In genomic region chr1:2132222-2133038, GRCh38 we compare ENCODE assay signal across 8 cellular contexts.
DNase-seq lines count a peak whose midpoint lies in the region; ATAC-seq, FAIRE-seq and TF ChIP-seq lines count a peak whose summit lies in the region.

No MANE protein-coding gene starts in this region.

- POLR2A ChIA-PET in A673 (lab: Charles Lee; ENCODE audit: low non-redundant PET) = no interaction called here

- peak overlapping the region; percentile 26 for H3K9ac ChIP-seq in endodermal cell (ENCODE audit: extremely low read depth, low read length, poor library complexity, severe bottlenecking)
- peak overlapping the region; percentile 62 for H3K9ac ChIP-seq in mucosa of stomach (ENCODE audit: low read length)

- BruUV-seq in A673 (replicated peaks; lab: Mats Ljungman, UMichigan) = no TSS peak

- no peaks in the 10 kb centered on the region for H3K9me3 Mint-ChIP-seq in endodermal cell

- CTCF ChIA-PET in A673 (lab: Charles Lee) = interaction anchor here (0.7 to 1.1 kb wide), 4 partner anchors 42 to 1320 kb away, joined by 3 to 9 read pairs (median 4); partner anchors contain the start of gene FAAP20

- peak overlapping the region; percentile 36 for H3K4me3 ChIP-seq in A673 (ENCODE audit: low read depth, low read length, poor library complexity, severe bottlenecking)
- peak overlapping the region; percentile 69 for H3K4me3 ChIP-seq in endodermal cell (ENCODE audit: low read length)
- peak overlapping the region; percentile 16 for H3K4me3 ChIP-seq in mucosa of stomach (ENCODE audit: low read length)

- H3K36me3 ChIP-seq in A673 (ENCODE audit: insufficient read depth, low read length, poor library complexity, severe bottlenecking) = no peaks in the 10 kb centered on the region
- H3K36me3 ChIP-seq in endodermal cell (ENCODE audit: control insufficient read depth, insufficient read depth, low read length) = peaks cover 8% of the 10 kb centered on the region
- no peaks in the 10 kb centered on the region for H3K36me3 ChIP-seq in mucosa of stomach (ENCODE audit: control insufficient read depth, insufficient read depth, low read length)

- no peaks in the 10 kb centered on the region for H3K27me3 Mint-ChIP-seq in endodermal cell (ENCODE audit: insufficient read depth)

- in situ Hi-C loops in GM13976 (cut with MboI; ENCODE audit: low sequenced_read_pairs, unreplicated experiment) = no loop called here

- H3K4me3 Mint-ChIP-seq in endodermal cell = peak overlapping the region; percentile 48

- peak; percentile 53 for TF ChIP-seq CTCF in A673 (conservative IDR thresholded peaks at IDR 0.05; ENCODE audit: low read depth, low read length)
- TF ChIP-seq CTCF in GM13976 (IDR thresholded peaks at IDR 0.05; ENCODE audit: borderline replicate concordance, control extremely low read depth, extremely low read depth, insufficient read depth, missing control alignments) = peak; percentile 21
- TF ChIP-seq CTCF in endodermal cell (conservative IDR thresholded peaks at IDR 0.05) = peak; percentile 64

- no peak for ATAC-seq in HG02981 (IDR thresholded peaks at IDR 0.05; ENCODE audit: unreplicated experiment)

- intact Hi-C loops in A673 (cut with micrococcal nuclease; ENCODE audit: unreplicated experiment) = no loop called here

- H3K27me3 ChIP-seq in A673 (replicated peaks; ENCODE audit: insufficient read depth, low read depth, low read length, poor library complexity) (no peaks in the 10 kb centered on the region), endodermal cell (ENCODE audit: control insufficient read depth, insufficient read depth, low read length, poor library complexity, severe bottlenecking) (no peaks in the 10 kb centered on the region), mucosa of stomach (ENCODE audit: control insufficient read depth, insufficient read depth, low read length) (no peaks in the 10 kb centered on the region)

- no peak for FAIRE-seq in urothelium cell line (lab: Jason Lieb, UNC)

- no peaks in the 10 kb centered on the region for H3K9me3 ChIP-seq in A673 (ENCODE audit: low read depth, low read length, poor library complexity, severe bottlenecking)
- H3K9me3 ChIP-seq in endodermal cell (ENCODE audit: control insufficient read depth, low read length) = no peaks in the 10 kb centered on the region
- no peaks in the 10 kb centered on the region for H3K9me3 ChIP-seq in mucosa of stomach (ENCODE audit: control insufficient read depth, low read length)

- DNase-seq in A673 (ENCODE audit: low spot score) (peak; percentile 58), GM13976 (ENCODE audit: low spot score) (no peak), T1000 (lab: John Stamatoyannopoulos, UW) (peak; percentile 64), endodermal cell (peak; percentile 87), urothelium cell line (ENCODE audit: low spot score) (peak; percentile 31), HK-2 (ENCODE audit: unreplicated experiment) (no peak)

- H3K4me1 ChIP-seq in A673 (ENCODE audit: insufficient read depth, low read length, poor library complexity, severe bottlenecking) = peaks cover 6% of the 10 kb centered on the region
- no peaks in the 10 kb centered on the region for H3K4me1 ChIP-seq in endodermal cell (ENCODE audit: control insufficient read depth, insufficient read depth, low read length)
- peaks cover 43% of the 10 kb centered on the region for H3K4me1 ChIP-seq in mucosa of stomach (ENCODE audit: control insufficient read depth, insufficient read depth, low read length)

- H3K4me1 Mint-ChIP-seq in endodermal cell = peaks cover 5% of the 10 kb centered on the region

- no peak overlapping the region for H3K27ac ChIP-seq in A673 (ENCODE audit: low read depth, low read length, poor library complexity, severe bottlenecking)
- peak overlapping the region; percentile 32 for H3K27ac ChIP-seq in endodermal cell (ENCODE audit: low read depth, low read length)

- peaks cover 11% of the 10 kb centered on the region for H3K36me3 Mint-ChIP-seq in endodermal cell (ENCODE audit: low read depth)

- peak overlapping the region; percentile 91 for H3K27ac Mint-ChIP-seq in endodermal cell

- WGBS in endodermal cell (ENCODE audit: insufficient coverage in 1 of 2, insufficient read length in 1 of 2), 2 experiments = 59 to 64% methylated on average over 34 to 40 of the region's 40 CpGs

Comparison
In these comparisons a context has a peak if more than half of its experiments do, and no peak if none do; other contexts are left out.
1. DNase-seq: peak in A673 (single experiment), T1000 (single experiment), endodermal cell (single experiment) and urothelium cell line (single experiment); none in GM13976 (single experiment) and HK-2 (single experiment).
2. H3K4me3 ChIP-seq: peak in every context shown above with its lines; median percentile 69 in endodermal cell; 36 in A673; 16 in mucosa of stomach.
3. Peak in every context shown above with its lines, with median percentiles within 50 percentile points of each other: CTCF ChIP-seq.